Comparison of ENCODE assay signal across 9 cellular contexts in genomic region chr5:107476783-107477182, GRCh38.
A peak's percentile ranks its signal among the peaks of the same experiment; 100 is the strongest.
DNase-seq lines count a peak whose midpoint lies in the region; ATAC-seq and TF ChIP-seq lines count a peak whose summit lies in the region.
"Had no signal": no experiment of that assay in that cellular context is flagged by ENCODE, and none has a peak within 500 bp of the region (broad histone marks: within the 10 kb centered on the region; RNA-seq: fewer than 3 reads in every experiment).

No MANE protein-coding gene starts in this region.

- TF ChIP-seq CTCF in OCI-LY7 (conservative IDR thresholded peaks at IDR 0.05; ENCODE audit: low read length) (no peak), right atrium auricular region (IDR thresholded peaks at IDR 0.05) (no peak), prostate gland (IDR thresholded peaks at IDR 0.05) (no peak)

- peaks cover 39% of the 10 kb centered on the region for H3K4me1 ChIP-seq in OCI-LY7 (ENCODE audit: insufficient read depth, low read length, poor library complexity, severe bottlenecking)
- peaks cover 0 to 29% of the 10 kb centered on the region in 2 donors for H3K4me1 ChIP-seq in right atrium auricular region
- H3K4me1 ChIP-seq in prostate gland (replicated peaks) = no peaks in the 10 kb centered on the region

- H2AFZ ChIP-seq in OCI-LY7 (ENCODE audit: low read length) = peak overlapping the region; percentile 66

- H3K9me3 ChIP-seq in OCI-LY7 (ENCODE audit: low read length) (no peaks in the 10 kb centered on the region), right atrium auricular region (no peaks in the 10 kb centered on the region), prostate gland (no peaks in the 10 kb centered on the region)

- POLR2A ChIA-PET in OCI-LY7 (lab: Charles Lee) = interaction anchor here (0.5 to 2.9 kb wide), 21 partner anchors 9 to 298 kb away, joined by 3 to 23 read pairs (median 3); no protein-coding TSS in a partner anchor

- no peaks in the 10 kb centered on the region for H3K79me2 ChIP-seq in OCI-LY7 (ENCODE audit: insufficient read depth, low read depth, low read length)

- DNase-seq in activated T-cell treated with anti-CD3 and anti-CD28 coated beads for 48 hours (ENCODE audit: low read depth) = peak; percentile 1
- DNase-seq in activated T-cell treated with anti-CD3 and anti-CD28 coated beads, Interleukin-2, amount 50 U/mL, for 48 hours = no peak
- DNase-seq in OCI-LY7 (ENCODE audit: low spot score) = peak; percentile 71
- no peak for DNase-seq in right atrium auricular region (ENCODE audit: low spot score)
- DNase-seq in prostate gland (ENCODE audit: low spot score) = no peak
- no peak for DNase-seq in posterior vena cava (ENCODE audit: low spot score)
- DNase-seq in stimulated activated CD4-positive, alpha-beta T cell treated with anti-CD3 and anti-CD28 coated beads, Interleukin-4, amount 100 ng/mL, for 1 hour = no peak

- intact Hi-C loops in OCI-LY7 (cut with micrococcal nuclease; ENCODE audit: unreplicated experiment) (no loop called here), prostate gland (cut with DNase I) (no loop called here), posterior vena cava (cut with DNase I) (no loop called here)

- H3K4me2 ChIP-seq in OCI-LY7 (ENCODE audit: low read length) = peak overlapping the region; percentile 48

- TF ChIP-seq POLR2A in prostate gland (IDR thresholded peaks at IDR 0.05) = no peak

- no peak overlapping the region for H3K4me3 ChIP-seq in OCI-LY7 (ENCODE audit: low read depth, low read length, poor library complexity, severe bottlenecking)
- H3K4me3 ChIP-seq in right atrium auricular region = no peak overlapping the region
- H3K4me3 ChIP-seq in prostate gland = no peak overlapping the region

- H4K20me1 ChIP-seq in OCI-LY7 (ENCODE audit: insufficient read depth, low read length) = no peaks in the 10 kb centered on the region

- peak; percentile 93 for ATAC-seq in HG02870 (IDR thresholded peaks at IDR 0.05; ENCODE audit: unreplicated experiment)

- H3K27me3 ChIP-seq in right atrium auricular region (no peaks in the 10 kb centered on the region), prostate gland (replicated peaks; ENCODE audit: insufficient read depth) (no peaks in the 10 kb centered on the region)

- H3K9me2 ChIP-seq in OCI-LY7 (ENCODE audit: insufficient read depth, low read length) = no peaks in the 10 kb centered on the region

- WGBS in prostate gland = 58% methylated on average over 1 of the region's 1 CpG

- no peaks in the 10 kb centered on the region for H3K36me3 ChIP-seq in OCI-LY7 (ENCODE audit: insufficient read depth, low read length)
- H3K36me3 ChIP-seq in right atrium auricular region = no peaks in the 10 kb centered on the region
- H3K36me3 ChIP-seq in prostate gland = no peaks in the 10 kb centered on the region

- H3K27ac ChIP-seq in OCI-LY7 (ENCODE audit: low read depth, low read length, poor library complexity, severe bottlenecking) = peak overlapping the region; percentile 15
- peak overlapping the region; percentile 0 to 67 for H3K27ac ChIP-seq in right atrium auricular region
- no peak overlapping the region for H3K27ac ChIP-seq in prostate gland
- H3K27ac ChIP-seq: C4-2B had no signal

- BruUV-seq in OCI-LY7 (replicated peaks; lab: Mats Ljungman, UMichigan) = no TSS peak

- CTCF ChIA-PET in OCI-LY7 (lab: Charles Lee; ENCODE audit: unreplicated experiment) = interaction anchor here (1.0 kb wide), 1 partner anchor 12 kb away, joined by 5 read pairs; no protein-coding TSS in a partner anchor

Comparison
In these comparisons a context has a peak if more than half of its experiments do, and no peak if none do; other contexts are left out.
1. DNase-seq: peak in activated T-cell treated with anti-CD3 and anti-CD28 coated beads for 48 hours (single experiment) and OCI-LY7 (single experiment); none in activated T-cell treated with anti-CD3 and anti-CD28 coated beads, Interleukin-2, amount 50 U/mL, for 48 hours (0 of 2), right atrium auricular region (single experiment), prostate gland (single experiment), posterior vena cava (single experiment) and stimulated activated CD4-positive, alpha-beta T cell treated with anti-CD3 and anti-CD28 coated beads, Interleukin-4, amount 100 ng/mL, for 1 hour (single experiment).
2. H3K27ac ChIP-seq: peak in OCI-LY7 (single experiment) and right atrium auricular region (2 of 2); none in prostate gland (0 of 2).